ENCODE assay signal across 1 cellular context in the genomic region with DNA sequence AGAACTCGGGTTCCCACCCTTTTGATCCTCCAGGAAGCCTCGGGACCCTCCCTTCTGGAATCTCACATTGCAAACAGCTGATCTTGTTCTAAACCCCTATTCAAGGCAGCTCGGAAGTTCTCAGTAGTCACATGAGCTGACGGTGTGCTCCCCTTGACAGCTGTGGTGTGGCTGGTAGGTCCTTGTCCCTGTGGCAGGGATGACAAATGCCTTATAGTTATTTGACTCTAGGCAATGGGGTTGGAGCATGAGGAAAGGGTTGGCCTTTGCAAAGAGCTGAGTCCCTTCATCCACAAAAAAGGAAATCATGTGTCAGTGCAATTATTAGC.
TF ChIP-seq lines count a peak whose summit lies in the region.

No MANE protein-coding gene starts in this region.

TF ChIP-seq in K562, 482 proteins besides CTCF, POLR2A, EP300 and RAD21 (continued from another document):
- TF ChIP-seq, protein P1, sequence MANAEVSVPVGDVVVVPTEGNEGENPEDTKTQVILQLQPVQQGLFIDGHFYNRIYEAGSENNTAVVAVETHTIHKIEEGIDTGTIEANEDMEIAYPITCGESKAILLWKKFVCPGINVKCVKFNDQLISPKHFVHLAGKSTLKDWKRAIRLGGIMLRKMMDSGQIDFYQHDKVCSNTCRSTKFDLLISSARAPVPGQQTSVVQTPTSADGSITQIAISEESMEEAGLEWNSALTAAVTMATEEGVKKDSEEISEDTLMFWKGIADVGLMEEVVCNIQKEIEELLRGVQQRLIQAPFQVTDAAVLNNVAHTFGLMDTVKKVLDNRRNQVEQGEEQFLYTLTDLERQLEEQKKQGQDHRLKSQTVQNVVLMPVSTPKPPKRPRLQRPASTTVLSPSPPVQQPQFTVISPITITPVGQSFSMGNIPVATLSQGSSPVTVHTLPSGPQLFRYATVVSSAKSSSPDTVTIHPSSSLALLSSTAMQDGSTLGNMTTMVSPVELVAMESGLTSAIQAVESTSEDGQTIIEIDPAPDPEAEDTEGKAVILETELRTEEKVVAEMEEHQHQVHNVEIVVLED (CRISPR knock-in tag; IDR thresholded peaks at IDR 0.05): no peak
- TF ChIP-seq, protein P2, sequence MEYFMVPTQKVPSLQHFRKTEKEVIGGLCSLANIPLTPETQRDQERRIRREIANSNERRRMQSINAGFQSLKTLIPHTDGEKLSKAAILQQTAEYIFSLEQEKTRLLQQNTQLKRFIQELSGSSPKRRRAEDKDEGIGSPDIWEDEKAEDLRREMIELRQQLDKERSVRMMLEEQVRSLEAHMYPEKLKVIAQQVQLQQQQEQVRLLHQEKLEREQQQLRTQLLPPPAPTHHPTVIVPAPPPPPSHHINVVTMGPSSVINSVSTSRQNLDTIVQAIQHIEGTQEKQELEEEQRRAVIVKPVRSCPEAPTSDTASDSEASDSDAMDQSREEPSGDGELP (CRISPR knock-in tag; IDR thresholded peaks at IDR 0.05; ENCODE audit: borderline replicate concordance): 0 out of 2 replicates have a peak, but pooled peaks have one; percentile 24
- TF ChIP-seq GATAD2A (IDR thresholded peaks at IDR 0.05): no peak
- TF ChIP-seq, protein P3, sequence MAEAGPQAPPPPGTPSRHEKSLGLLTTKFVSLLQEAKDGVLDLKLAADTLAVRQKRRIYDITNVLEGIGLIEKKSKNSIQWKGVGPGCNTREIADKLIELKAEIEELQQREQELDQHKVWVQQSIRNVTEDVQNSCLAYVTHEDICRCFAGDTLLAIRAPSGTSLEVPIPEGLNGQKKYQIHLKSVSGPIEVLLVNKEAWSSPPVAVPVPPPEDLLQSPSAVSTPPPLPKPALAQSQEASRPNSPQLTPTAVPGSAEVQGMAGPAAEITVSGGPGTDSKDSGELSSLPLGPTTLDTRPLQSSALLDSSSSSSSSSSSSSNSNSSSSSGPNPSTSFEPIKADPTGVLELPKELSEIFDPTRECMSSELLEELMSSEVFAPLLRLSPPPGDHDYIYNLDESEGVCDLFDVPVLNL (CRISPR knock-in tag; IDR thresholded peaks at IDR 0.05; ENCODE audit: low read depth): no peak
TF ChIP-seq in K562: peak in this region for 1.
